Comparison of ENCODE assay signal across 1 cellular context in the genomic region with DNA sequence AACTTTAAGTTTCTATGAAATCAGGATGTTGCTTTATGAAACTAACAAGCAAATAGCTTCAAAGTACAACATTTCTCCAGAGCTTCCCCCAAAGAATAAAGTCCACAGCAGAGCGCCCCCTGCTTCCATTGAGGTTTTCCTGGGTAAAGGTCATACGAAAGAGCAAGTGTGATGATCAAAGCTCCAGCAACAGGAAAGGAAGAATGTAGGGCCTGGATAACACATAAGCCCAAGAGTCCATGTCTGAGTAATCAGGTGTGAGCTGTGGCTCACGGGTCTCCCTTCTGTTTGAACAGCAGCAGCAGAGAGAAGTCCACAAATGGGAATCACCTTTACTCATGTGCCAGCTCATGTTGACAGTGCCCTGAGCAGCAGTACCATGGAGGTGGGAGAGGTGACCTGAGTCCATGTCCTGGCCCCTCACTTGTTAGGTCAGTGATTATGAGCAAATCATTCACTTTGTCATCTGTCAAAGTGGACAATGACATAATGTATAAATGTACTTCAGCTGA.
TF ChIP-seq lines count a peak whose summit lies in the region.

No MANE protein-coding gene starts in this region.

TF ChIP-seq in HepG2, 621 proteins besides CTCF, POLR2A, EP300 and RAD21 (continued from another document and continues in another):
- TF ChIP-seq, protein P1, sequence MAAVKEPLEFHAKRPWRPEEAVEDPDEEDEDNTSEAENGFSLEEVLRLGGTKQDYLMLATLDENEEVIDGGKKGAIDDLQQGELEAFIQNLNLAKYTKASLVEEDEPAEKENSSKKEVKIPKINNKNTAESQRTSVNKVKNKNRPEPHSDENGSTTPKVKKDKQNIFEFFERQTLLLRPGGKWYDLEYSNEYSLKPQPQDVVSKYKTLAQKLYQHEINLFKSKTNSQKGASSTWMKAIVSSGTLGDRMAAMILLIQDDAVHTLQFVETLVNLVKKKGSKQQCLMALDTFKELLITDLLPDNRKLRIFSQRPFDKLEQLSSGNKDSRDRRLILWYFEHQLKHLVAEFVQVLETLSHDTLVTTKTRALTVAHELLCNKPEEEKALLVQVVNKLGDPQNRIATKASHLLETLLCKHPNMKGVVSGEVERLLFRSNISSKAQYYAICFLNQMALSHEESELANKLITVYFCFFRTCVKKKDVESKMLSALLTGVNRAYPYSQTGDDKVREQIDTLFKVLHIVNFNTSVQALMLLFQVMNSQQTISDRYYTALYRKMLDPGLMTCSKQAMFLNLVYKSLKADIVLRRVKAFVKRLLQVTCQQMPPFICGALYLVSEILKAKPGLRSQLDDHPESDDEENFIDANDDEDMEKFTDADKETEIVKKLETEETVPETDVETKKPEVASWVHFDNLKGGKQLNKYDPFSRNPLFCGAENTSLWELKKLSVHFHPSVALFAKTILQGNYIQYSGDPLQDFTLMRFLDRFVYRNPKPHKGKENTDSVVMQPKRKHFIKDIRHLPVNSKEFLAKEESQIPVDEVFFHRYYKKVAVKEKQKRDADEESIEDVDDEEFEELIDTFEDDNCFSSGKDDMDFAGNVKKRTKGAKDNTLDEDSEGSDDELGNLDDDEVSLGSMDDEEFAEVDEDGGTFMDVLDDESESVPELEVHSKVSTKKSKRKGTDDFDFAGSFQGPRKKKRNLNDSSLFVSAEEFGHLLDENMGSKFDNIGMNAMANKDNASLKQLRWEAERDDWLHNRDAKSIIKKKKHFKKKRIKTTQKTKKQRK (IDR thresholded peaks at IDR 0.05; ENCODE audit: low read length) = no peak
- peak; percentile 34; the same call in 1 of the 2 replicates for TF ChIP-seq HDAC1 (CRISPR knock-in tag; IDR thresholded peaks at IDR 0.05)
- TF ChIP-seq SOX5 (CRISPR knock-in tag; IDR thresholded peaks at IDR 0.05; ENCODE audit: borderline replicate concordance) = peak; percentile 81
- TF ChIP-seq YEATS2 (CRISPR knock-in tag; IDR thresholded peaks at IDR 0.05; ENCODE audit: borderline replicate concordance) = peak; percentile 46; the same call in 1 of the 2 replicates
- no peak for TF ChIP-seq GPN1 (CRISPR knock-in tag; IDR thresholded peaks at IDR 0.05; ENCODE audit: borderline replicate concordance)
- no peak for TF ChIP-seq ZNF891 (CRISPR knock-in tag; IDR thresholded peaks at IDR 0.05)
- peak; percentile 82 for TF ChIP-seq ZFP37 (CRISPR knock-in tag; IDR thresholded peaks at IDR 0.05; ENCODE audit: borderline replicate concordance)
- TF ChIP-seq ZBTB1 (CRISPR knock-in tag; IDR thresholded peaks at IDR 0.05; ENCODE audit: borderline replicate concordance) = no peak
- 0 out of 2 replicates have a peak, but pooled peaks have one; percentile 57 for TF ChIP-seq ESRRA (CRISPR knock-in tag; IDR thresholded peaks at IDR 0.05; ENCODE audit: low read depth)
- TF ChIP-seq NFE2L1 (CRISPR knock-in tag; IDR thresholded peaks at IDR 0.05; ENCODE audit: borderline replicate concordance) = no peak
- TF ChIP-seq ZNF792 (CRISPR knock-in tag; IDR thresholded peaks at IDR 0.05) = no peak
- TF ChIP-seq SRSF1 (optimal IDR thresholded peaks at IDR 0.05; ENCODE audit: low read depth, low read length) = no peak
- TF ChIP-seq, protein P2, sequence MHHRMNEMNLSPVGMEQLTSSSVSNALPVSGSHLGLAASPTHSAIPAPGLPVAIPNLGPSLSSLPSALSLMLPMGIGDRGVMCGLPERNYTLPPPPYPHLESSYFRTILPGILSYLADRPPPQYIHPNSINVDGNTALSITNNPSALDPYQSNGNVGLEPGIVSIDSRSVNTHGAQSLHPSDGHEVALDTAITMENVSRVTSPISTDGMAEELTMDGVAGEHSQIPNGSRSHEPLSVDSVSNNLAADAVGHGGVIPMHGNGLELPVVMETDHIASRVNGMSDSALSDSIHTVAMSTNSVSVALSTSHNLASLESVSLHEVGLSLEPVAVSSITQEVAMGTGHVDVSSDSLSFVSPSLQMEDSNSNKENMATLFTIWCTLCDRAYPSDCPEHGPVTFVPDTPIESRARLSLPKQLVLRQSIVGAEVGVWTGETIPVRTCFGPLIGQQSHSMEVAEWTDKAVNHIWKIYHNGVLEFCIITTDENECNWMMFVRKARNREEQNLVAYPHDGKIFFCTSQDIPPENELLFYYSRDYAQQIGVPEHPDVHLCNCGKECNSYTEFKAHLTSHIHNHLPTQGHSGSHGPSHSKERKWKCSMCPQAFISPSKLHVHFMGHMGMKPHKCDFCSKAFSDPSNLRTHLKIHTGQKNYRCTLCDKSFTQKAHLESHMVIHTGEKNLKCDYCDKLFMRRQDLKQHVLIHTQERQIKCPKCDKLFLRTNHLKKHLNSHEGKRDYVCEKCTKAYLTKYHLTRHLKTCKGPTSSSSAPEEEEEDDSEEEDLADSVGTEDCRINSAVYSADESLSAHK (CRISPR knock-in tag; IDR thresholded peaks at IDR 0.05; ENCODE audit: borderline replicate concordance) = no peak
- no peak for TF ChIP-seq ZNF124 (CRISPR knock-in tag; IDR thresholded peaks at IDR 0.05)
- TF ChIP-seq BHLHE40 (IDR thresholded peaks at IDR 0.05; ENCODE audit: low read length) = peak; percentile 94
- no peak for TF ChIP-seq KMT2A (CRISPR knock-in tag; IDR thresholded peaks at IDR 0.05)
- TF ChIP-seq ZNF878 (CRISPR knock-in tag; IDR thresholded peaks at IDR 0.05) = peak; percentile 72; the same call in 1 of the 2 replicates
- TF ChIP-seq KAT8 (CRISPR knock-in tag; IDR thresholded peaks at IDR 0.05) = 0 out of 2 replicates have a peak, but pooled peaks have one; percentile 24
- no peak for TF ChIP-seq SP2 (CRISPR knock-in tag; IDR thresholded peaks at IDR 0.05)
- TF ChIP-seq ZNF737 (CRISPR knock-in tag; IDR thresholded peaks at IDR 0.05; ENCODE audit: borderline replicate concordance) = no peak
- TF ChIP-seq NFIC (IDR thresholded peaks at IDR 0.05; ENCODE audit: low read length) = peak; percentile 79; the same call in 1 of the 2 replicates
- TF ChIP-seq, protein P3, sequence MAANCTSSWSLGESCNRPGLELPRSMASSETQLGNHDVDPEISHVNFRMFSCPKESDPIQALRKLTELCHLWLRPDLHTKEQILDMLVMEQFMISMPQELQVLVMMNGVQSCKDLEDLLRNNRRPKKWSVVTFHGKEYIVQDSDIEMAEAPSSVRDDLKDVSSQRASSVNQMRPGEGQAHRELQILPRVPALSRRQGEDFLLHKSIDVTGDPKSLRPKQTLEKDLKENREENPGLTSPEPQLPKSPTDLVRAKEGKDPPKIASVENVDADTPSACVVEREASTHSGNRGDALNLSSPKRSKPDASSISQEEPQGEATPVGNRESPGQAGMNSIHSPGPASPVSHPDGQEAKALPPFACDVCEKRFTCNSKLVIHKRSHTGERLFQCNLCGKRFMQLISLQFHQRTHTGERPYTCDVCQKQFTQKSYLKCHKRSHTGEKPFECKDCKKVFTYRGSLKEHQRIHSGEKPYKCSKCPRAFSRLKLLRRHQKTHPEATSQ (CRISPR knock-in tag; IDR thresholded peaks at IDR 0.05; ENCODE audit: borderline replicate concordance) = 0 out of 2 replicates have a peak, but pooled peaks have one; percentile 25
- peak; percentile 75 for TF ChIP-seq FOSL2 (CRISPR knock-in tag; IDR thresholded peaks at IDR 0.05)
- TF ChIP-seq FOXM1 (CRISPR knock-in tag; IDR thresholded peaks at IDR 0.05) = no peak
- TF ChIP-seq, protein P4, sequence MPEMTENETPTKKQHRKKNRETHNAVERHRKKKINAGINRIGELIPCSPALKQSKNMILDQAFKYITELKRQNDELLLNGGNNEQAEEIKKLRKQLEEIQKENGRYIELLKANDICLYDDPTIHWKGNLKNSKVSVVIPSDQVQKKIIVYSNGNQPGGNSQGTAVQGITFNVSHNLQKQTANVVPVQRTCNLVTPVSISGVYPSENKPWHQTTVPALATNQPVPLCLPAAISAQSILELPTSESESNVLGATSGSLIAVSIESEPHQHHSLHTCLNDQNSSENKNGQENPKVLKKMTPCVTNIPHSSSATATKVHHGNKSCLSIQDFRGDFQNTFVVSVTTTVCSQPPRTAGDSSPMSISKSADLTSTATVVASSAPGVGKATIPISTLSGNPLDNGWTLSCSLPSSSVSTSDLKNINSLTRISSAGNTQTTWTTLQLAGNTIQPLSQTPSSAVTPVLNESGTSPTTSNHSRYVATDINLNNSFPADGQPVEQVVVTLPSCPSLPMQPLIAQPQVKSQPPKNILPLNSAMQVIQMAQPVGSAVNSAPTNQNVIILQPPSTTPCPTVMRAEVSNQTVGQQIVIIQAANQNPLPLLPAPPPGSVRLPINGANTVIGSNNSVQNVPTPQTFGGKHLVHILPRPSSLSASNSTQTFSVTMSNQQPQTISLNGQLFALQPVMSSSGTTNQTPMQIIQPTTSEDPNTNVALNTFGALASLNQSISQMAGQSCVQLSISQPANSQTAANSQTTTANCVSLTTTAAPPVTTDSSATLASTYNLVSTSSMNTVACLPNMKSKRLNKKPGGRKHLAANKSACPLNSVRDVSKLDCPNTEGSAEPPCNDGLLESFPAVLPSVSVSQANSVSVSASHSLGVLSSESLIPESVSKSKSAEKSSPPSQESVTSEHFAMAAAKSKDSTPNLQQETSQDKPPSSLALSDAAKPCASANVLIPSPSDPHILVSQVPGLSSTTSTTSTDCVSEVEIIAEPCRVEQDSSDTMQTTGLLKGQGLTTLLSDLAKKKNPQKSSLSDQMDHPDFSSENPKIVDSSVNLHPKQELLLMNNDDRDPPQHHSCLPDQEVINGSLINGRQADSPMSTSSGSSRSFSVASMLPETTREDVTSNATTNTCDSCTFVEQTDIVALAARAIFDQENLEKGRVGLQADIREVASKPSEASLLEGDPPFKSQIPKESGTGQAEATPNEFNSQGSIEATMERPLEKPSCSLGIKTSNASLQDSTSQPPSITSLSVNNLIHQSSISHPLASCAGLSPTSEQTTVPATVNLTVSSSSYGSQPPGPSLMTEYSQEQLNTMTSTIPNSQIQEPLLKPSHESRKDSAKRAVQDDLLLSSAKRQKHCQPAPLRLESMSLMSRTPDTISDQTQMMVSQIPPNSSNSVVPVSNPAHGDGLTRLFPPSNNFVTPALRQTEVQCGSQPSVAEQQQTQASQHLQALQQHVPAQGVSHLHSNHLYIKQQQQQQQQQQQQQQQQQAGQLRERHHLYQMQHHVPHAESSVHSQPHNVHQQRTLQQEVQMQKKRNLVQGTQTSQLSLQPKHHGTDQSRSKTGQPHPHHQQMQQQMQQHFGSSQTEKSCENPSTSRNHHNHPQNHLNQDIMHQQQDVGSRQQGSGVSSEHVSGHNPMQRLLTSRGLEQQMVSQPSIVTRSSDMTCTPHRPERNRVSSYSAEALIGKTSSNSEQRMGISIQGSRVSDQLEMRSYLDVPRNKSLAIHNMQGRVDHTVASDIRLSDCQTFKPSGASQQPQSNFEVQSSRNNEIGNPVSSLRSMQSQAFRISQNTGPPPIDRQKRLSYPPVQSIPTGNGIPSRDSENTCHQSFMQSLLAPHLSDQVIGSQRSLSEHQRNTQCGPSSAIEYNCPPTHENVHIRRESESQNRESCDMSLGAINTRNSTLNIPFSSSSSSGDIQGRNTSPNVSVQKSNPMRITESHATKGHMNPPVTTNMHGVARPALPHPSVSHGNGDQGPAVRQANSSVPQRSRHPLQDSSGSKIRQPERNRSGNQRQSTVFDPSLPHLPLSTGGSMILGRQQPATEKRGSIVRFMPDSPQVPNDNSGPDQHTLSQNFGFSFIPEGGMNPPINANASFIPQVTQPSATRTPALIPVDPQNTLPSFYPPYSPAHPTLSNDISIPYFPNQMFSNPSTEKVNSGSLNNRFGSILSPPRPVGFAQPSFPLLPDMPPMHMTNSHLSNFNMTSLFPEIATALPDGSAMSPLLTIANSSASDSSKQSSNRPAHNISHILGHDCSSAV (CRISPR knock-in tag; IDR thresholded peaks at IDR 0.05; ENCODE audit: borderline replicate concordance) = no peak
- TF ChIP-seq, protein P5, sequence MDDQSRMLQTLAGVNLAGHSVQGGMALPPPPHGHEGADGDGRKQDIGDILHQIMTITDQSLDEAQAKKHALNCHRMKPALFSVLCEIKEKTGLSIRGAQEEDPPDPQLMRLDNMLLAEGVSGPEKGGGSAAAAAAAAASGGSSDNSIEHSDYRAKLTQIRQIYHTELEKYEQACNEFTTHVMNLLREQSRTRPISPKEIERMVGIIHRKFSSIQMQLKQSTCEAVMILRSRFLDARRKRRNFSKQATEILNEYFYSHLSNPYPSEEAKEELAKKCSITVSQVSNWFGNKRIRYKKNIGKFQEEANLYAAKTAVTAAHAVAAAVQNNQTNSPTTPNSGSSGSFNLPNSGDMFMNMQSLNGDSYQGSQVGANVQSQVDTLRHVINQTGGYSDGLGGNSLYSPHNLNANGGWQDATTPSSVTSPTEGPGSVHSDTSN (CRISPR knock-in tag; IDR thresholded peaks at IDR 0.05; ENCODE audit: borderline replicate concordance) = no peak
- peak; percentile 49; the same call in 1 of the 2 replicates for TF ChIP-seq PITX1 (CRISPR knock-in tag; IDR thresholded peaks at IDR 0.05)
- TF ChIP-seq, protein P6, sequence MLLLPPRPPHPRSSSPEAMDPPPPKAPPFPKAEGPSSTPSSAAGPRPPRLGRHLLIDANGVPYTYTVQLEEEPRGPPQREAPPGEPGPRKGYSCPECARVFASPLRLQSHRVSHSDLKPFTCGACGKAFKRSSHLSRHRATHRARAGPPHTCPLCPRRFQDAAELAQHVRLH (CRISPR knock-in tag; IDR thresholded peaks at IDR 0.05; ENCODE audit: borderline replicate concordance, low read depth) = peak; percentile 74; the same call in 1 of the 2 replicates
- TF ChIP-seq ZNF136 (CRISPR knock-in tag; IDR thresholded peaks at IDR 0.05; ENCODE audit: low read depth) = no peak
- TF ChIP-seq, protein P7, sequence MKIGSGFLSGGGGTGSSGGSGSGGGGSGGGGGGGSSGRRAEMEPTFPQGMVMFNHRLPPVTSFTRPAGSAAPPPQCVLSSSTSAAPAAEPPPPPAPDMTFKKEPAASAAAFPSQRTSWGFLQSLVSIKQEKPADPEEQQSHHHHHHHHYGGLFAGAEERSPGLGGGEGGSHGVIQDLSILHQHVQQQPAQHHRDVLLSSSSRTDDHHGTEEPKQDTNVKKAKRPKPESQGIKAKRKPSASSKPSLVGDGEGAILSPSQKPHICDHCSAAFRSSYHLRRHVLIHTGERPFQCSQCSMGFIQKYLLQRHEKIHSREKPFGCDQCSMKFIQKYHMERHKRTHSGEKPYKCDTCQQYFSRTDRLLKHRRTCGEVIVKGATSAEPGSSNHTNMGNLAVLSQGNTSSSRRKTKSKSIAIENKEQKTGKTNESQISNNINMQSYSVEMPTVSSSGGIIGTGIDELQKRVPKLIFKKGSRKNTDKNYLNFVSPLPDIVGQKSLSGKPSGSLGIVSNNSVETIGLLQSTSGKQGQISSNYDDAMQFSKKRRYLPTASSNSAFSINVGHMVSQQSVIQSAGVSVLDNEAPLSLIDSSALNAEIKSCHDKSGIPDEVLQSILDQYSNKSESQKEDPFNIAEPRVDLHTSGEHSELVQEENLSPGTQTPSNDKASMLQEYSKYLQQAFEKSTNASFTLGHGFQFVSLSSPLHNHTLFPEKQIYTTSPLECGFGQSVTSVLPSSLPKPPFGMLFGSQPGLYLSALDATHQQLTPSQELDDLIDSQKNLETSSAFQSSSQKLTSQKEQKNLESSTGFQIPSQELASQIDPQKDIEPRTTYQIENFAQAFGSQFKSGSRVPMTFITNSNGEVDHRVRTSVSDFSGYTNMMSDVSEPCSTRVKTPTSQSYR (CRISPR knock-in tag; IDR thresholded peaks at IDR 0.05; ENCODE audit: borderline replicate concordance) = no peak
- no peak for TF ChIP-seq CENPX (CRISPR knock-in tag; IDR thresholded peaks at IDR 0.05)
- no peak for TF ChIP-seq ZNF549 (CRISPR knock-in tag; IDR thresholded peaks at IDR 0.05)
- TF ChIP-seq, protein P8, sequence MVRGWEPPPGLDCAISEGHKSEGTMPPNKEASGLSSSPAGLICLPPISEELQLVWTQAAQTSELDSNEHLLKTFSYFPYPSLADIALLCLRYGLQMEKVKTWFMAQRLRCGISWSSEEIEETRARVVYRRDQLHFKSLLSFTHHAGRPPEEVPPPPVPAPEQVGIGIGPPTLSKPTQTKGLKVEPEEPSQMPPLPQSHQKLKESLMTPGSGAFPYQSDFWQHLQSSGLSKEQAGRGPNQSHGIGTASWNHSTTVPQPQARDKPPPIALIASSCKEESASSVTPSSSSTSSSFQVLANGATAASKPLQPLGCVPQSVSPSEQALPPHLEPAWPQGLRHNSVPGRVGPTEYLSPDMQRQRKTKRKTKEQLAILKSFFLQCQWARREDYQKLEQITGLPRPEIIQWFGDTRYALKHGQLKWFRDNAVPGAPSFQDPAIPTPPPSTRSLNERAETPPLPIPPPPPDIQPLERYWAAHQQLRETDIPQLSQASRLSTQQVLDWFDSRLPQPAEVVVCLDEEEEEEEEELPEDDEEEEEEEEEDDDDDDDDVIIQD (CRISPR knock-in tag; IDR thresholded peaks at IDR 0.05; ENCODE audit: low read depth) = peak; percentile 52; the same call in 1 of the 2 replicates
- no peak for TF ChIP-seq XRCC5 (optimal IDR thresholded peaks at IDR 0.05; ENCODE audit: low read length)
